Comparison of ENCODE assay signal across 1 cellular context in the genomic region with DNA sequence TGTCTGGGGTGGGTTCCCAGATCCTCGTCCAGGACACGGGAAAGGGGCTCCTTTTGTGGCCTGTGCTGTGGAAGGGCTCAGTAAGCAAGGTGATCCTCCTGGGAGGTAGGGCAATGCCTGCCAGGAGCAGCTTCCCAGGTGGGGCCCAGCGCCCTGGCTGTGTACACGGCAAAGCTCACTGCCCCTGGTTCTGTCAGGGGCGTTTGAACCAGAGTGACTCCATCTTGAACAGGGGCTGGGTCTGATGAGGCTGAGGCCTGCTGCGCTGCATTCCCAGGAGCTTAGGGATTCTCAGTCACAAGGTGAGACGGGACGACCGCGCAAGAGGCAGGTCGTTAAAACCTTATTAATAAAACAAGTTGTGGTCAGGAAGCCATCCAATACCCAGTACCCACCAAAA.
TF ChIP-seq lines count a peak whose summit lies in the region.

No MANE protein-coding gene starts in this region.

TF ChIP-seq in H1, 55 proteins besides CTCF, POLR2A, EP300 and RAD21:
- TF ChIP-seq GABPA (IDR thresholded peaks at IDR 0.05; ENCODE audit: borderline replicate concordance, insufficient read depth, low read length) (no peak), POU5F1 (IDR thresholded peaks at IDR 0.05; ENCODE audit: low read depth, low read length) (no peak), TCF12 (IDR thresholded peaks at IDR 0.05; ENCODE audit: low read depth, low read length) (no peak)
TF ChIP-seq in H1: peak in this region for 0.
